Comparison of ENCODE assay signal across 21 cellular contexts in the genomic region with DNA sequence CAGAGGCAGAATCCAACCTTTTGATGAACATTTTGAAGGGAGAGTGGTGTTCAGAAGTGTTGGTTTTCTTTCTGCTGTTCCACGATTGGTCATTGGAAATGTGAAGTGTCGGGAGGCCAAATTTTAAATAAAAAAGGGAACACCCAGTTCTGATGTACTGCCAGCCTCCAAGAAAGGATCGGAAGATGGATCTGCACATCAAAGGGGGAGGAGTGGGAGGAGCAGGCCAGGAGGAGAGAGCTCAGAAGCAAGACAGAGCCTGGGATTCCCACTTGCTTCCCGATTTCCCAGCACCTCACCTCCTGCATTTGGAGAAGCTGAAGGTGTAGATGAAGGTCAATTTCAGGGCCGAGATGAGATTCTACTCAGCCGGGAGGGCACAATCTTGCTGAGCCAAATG. TPM values are rescaled to one million over a fixed set of nuclear protein-coding genes. Genes with fewer than 3 reads are reported as not detected.
A peak's percentile ranks its signal among the peaks of the same experiment; 100 is the strongest.
DNase-seq lines count a peak whose midpoint lies in the region; ATAC-seq and TF ChIP-seq lines count a peak whose summit lies in the region.
"Had no signal": no experiment of that assay in that cellular context is flagged by ENCODE, and none has a peak within 500 bp of the region (broad histone marks: within the 10 kb centered on the region; RNA-seq: fewer than 3 reads in every experiment).

No MANE protein-coding gene starts in this region.

- H3K27ac ChIP-seq in caudate nucleus (ENCODE audit: low read depth, low read length) (peak overlapping the region; percentile 6), left lung (no peak overlapping the region)
- H3K27ac ChIP-seq: A549, PC-9 had no signal

- no peak for TF ChIP-seq CTCF in left lung (IDR thresholded peaks at IDR 0.05)

- H3K4me1 ChIP-seq in left lung, result peaks cover 8 to 28% of the 10 kb centered on the region in 2 donors

- no peaks in the 10 kb centered on the region for H3K27me3 ChIP-seq in H7 (ENCODE audit: control insufficient read depth, insufficient read depth, low read length)
- no peaks in the 10 kb centered on the region for H3K27me3 ChIP-seq in left lung

- ATAC-seq in left lung (no peak), GM21423 (IDR thresholded peaks at IDR 0.05; ENCODE audit: unreplicated experiment) (no peak)
- ATAC-seq: A549, HCT116 had no signal

- H3K9me3 ChIP-seq in left lung, result no peaks in the 10 kb centered on the region
- H3K9me3 ChIP-seq: A549 had no signal

- no peak overlapping the region for H3K4me3 ChIP-seq in H7 (ENCODE audit: insufficient read depth, low read depth, low read length)
- H3K4me3 ChIP-seq in left lung, result no peak overlapping the region
- H3K4me3 ChIP-seq: A549, PC-9 had no signal

- intact Hi-C loops in left lung (cut with DNase I), result no loop called here

- no peaks in the 10 kb centered on the region for H3K36me3 ChIP-seq in H7 (replicated peaks; ENCODE audit: control insufficient read depth, insufficient read depth, low read length)
- peaks cover 0 to 99% of the 10 kb centered on the region in 2 donors for H3K36me3 ChIP-seq in left lung

- peak; percentile 39 for DNase-seq in H7
- DNase-seq in caudate nucleus (lab: John Stamatoyannopoulos, UW), result no peak
- DNase-seq in iPS-NIHi11 (ENCODE audit: low spot score), result peak; percentile 45
- peak; percentile 7 for DNase-seq in superior temporal gyrus (ENCODE audit: extremely low spot score)
- DNase-seq in UCSD-AML1 (lab: John Stamatoyannopoulos, UW; ENCODE audit: unreplicated experiment), result no peak
- no peak for DNase-seq in left lung
- DNase-seq in C1 segment of cervical spinal cord (lab: John Stamatoyannopoulos, UW), result no peak
- DNase-seq: CD4-positive, alpha-beta T cell; COR-L47; MV-4-11; NCI-H1105 treated with DMSO at 0.1 percent for 48 hours; NCI-H2029 treated with DMSO at 0.1 percent for 48 hours; NCI-H226; NCI-H510A treated with DMSO at 0.1 percent for 48 hours; NCI-H748 treated with DMSO at 0.1 percent for 48 hours; PC-9; RPMI8226; SHP77 treated with DMSO at 0.1 percent for 48 hours had no signal

RNA-seq across cellular contexts. Expression of a gene that starts 55.9 kb away (rescaled TPM):
- 28.8 and 30.7 TPM in 2 replicates for total RNA-seq in H7 (2014; rRNA removed; shearing (Covaris generic))
- 10 to 100 TPM; 48.7 to 60.1 TPM for total RNA-seq in left lung

Comparison
In these comparisons a context has a peak if more than half of its experiments do, and no peak if none do; other contexts are left out.
1. DNase-seq: peak in H7 (single experiment), iPS-NIHi11 (single experiment) and superior temporal gyrus (single experiment); none in caudate nucleus (0 of 61), UCSD-AML1 (single experiment), left lung (0 of 2) and C1 segment of cervical spinal cord (0 of 14).